ENCODE assay signal across 8 cellular contexts in genomic region chrX:150547511-150548115, GRCh38. TPM values are rescaled to one million over a fixed set of nuclear protein-coding genes. Genes with fewer than 3 reads are reported as not detected.
DNase-seq lines count a peak whose midpoint lies in the region; ATAC-seq and TF ChIP-seq lines count a peak whose summit lies in the region.

No MANE protein-coding gene starts in this region.

- no peak overlapping the region for H3K27ac ChIP-seq in ectodermal cell (ENCODE audit: insufficient read depth, low read depth, low read length, poor library complexity, severe bottlenecking)
- peak overlapping the region; percentile 80 for H3K27ac ChIP-seq in lower lobe of right lung
- H3K27ac ChIP-seq in stomach: peak overlapping the region; percentile 68 to 77 (median 72)

- TF ChIP-seq CTCF in lower lobe of right lung (IDR thresholded peaks at IDR 0.05): no peak
- no peak for TF ChIP-seq CTCF in stomach (IDR thresholded peaks at IDR 0.05)

- H3K4me3 ChIP-seq in ectodermal cell (ENCODE audit: insufficient read depth, low read depth, low read length) (peak overlapping the region; percentile 6), lower lobe of right lung (peak overlapping the region; percentile 50), stomach (peak overlapping the region; percentile 28 to 39 (median 34))

- intact Hi-C loops in lower lobe of right lung (cut with DNase I) (no loop called here), stomach (cut with DNase I; ENCODE audit: low total_unique reads) (no loop called here)

- H3K36me3 ChIP-seq in ectodermal cell (ENCODE audit: control insufficient read depth, insufficient read depth, low read length): no peaks in the 10 kb centered on the region
- no peaks in the 10 kb centered on the region for H3K36me3 ChIP-seq in lower lobe of right lung
- H3K36me3 ChIP-seq in stomach: no peaks in the 10 kb centered on the region

- ATAC-seq in HG03039 (IDR thresholded peaks at IDR 0.05; ENCODE audit: unreplicated experiment) (peak; percentile 38), lower lobe of right lung (peak; percentile 96), HG03457 (IDR thresholded peaks at IDR 0.05; ENCODE audit: unreplicated experiment) (no peak)

- H3K27ac Mint-ChIP-seq in T-helper 1 cell treated with Interleukin-12 subunit alpha and Interleukin-12 subunit beta and Interleukin-4 antibody, amounts not matched to agents 30 μg/mL and 1 μg/mL, for 36 hours: peak overlapping the region; percentile 62

- H3K4me1 Mint-ChIP-seq in T-helper 1 cell treated with Interleukin-12 subunit alpha and Interleukin-12 subunit beta and Interleukin-4 antibody, amounts not matched to agents 30 μg/mL and 1 μg/mL, for 36 hours (ENCODE audit: low read depth): peaks cover 18% of the 10 kb centered on the region

- TF ChIP-seq POLR2A in stomach (IDR thresholded peaks at IDR 0.05): no peak

- no peaks in the 10 kb centered on the region for H3K9me3 Mint-ChIP-seq in T-helper 1 cell treated with Interleukin-12 subunit alpha and Interleukin-12 subunit beta and Interleukin-4 antibody, amounts not matched to agents 30 μg/mL and 1 μg/mL, for 36 hours

- 15 to 19% methylated on average over 47 of the region's 47 CpGs for WGBS in ectodermal cell, 2 experiments
- 2 to 35% (median 15%) methylated on average over 2 to 47 of the region's 47 CpGs for WGBS in stomach, 5 donors

- H3K27me3 Mint-ChIP-seq in T-helper 1 cell treated with Interleukin-12 subunit alpha and Interleukin-12 subunit beta and Interleukin-4 antibody, amounts not matched to agents 30 μg/mL and 1 μg/mL, for 36 hours (ENCODE audit: low read depth): no peaks in the 10 kb centered on the region

- DNase-seq in stimulated activated CD4-positive, alpha-beta T cell treated with anti-CD3 and anti-CD28 coated beads, Interleukin-2, amount 100 ng/mL, for 24 hours: peak; percentile 21 to 32
- DNase-seq in stimulated activated CD4-positive, alpha-beta T cell treated with anti-CD3 and anti-CD28 coated beads, Interleukin-12 subunit alpha, Interleukin-12 subunit beta, amount 100 ng/mL, for 4 hours: no peak
- DNase-seq in lower lobe of right lung (peak; percentile 82), stomach (peak; percentile 66)

- no peaks in the 10 kb centered on the region for H3K36me3 Mint-ChIP-seq in T-helper 1 cell treated with Interleukin-12 subunit alpha and Interleukin-12 subunit beta and Interleukin-4 antibody, amounts not matched to agents 30 μg/mL and 1 μg/mL, for 36 hours (ENCODE audit: low read depth)

- TF ChIP-seq EP300 in stomach (IDR thresholded peaks at IDR 0.05): peak; percentile 13

- peak overlapping the region; percentile 68 for H3K4me3 Mint-ChIP-seq in T-helper 1 cell treated with Interleukin-12 subunit alpha and Interleukin-12 subunit beta and Interleukin-4 antibody, amounts not matched to agents 30 μg/mL and 1 μg/mL, for 36 hours

- H3K9me3 ChIP-seq in ectodermal cell (ENCODE audit: control insufficient read depth, low read length) (no peaks in the 10 kb centered on the region), lower lobe of right lung (no peaks in the 10 kb centered on the region), stomach (no peaks in the 10 kb centered on the region)

- H3K27me3 ChIP-seq in ectodermal cell (ENCODE audit: control insufficient read depth, insufficient read depth, low read length, poor library complexity, severe bottlenecking): peaks cover 19% of the 10 kb centered on the region
- H3K27me3 ChIP-seq in lower lobe of right lung (ENCODE audit: low read depth): no peaks in the 10 kb centered on the region
- no peaks in the 10 kb centered on the region for H3K27me3 ChIP-seq in stomach

- H3K4me1 ChIP-seq in ectodermal cell (ENCODE audit: control insufficient read depth, insufficient read depth, low read length): peaks cover 3% of the 10 kb centered on the region
- H3K4me1 ChIP-seq in lower lobe of right lung: peaks cover 18% of the 10 kb centered on the region
- peaks cover 0 to 24% (median 0%) of the 10 kb centered on the region in 4 donors for H3K4me1 ChIP-seq in stomach

RNA-seq across cellular contexts. Expression of gene MTM1, which starts 20.8 kb away (rescaled TPM):
- polyA plus RNA-seq in ectodermal cell (2013, experiment 1 of 4): 13.5 TPM
- 12.7 TPM for polyA plus RNA-seq in ectodermal cell (2013, experiment 2 of 4)
- polyA plus RNA-seq in ectodermal cell (2013, experiment 3 of 4): 11.9 TPM
- 14.1 TPM for polyA plus RNA-seq in ectodermal cell (2013, experiment 4 of 4)
- total RNA-seq in lower lobe of right lung (29.7 TPM), stomach (10 to 100 TPM in 3 of 5 donors, 1 to 10 TPM in 2; 5.8 to 28.0 (median 20.5) TPM)
- 1 to 10 TPM; 3.5 to 5.8 (median 4.7) TPM for polyA plus RNA-seq in stomach
